In the genomic region with DNA sequence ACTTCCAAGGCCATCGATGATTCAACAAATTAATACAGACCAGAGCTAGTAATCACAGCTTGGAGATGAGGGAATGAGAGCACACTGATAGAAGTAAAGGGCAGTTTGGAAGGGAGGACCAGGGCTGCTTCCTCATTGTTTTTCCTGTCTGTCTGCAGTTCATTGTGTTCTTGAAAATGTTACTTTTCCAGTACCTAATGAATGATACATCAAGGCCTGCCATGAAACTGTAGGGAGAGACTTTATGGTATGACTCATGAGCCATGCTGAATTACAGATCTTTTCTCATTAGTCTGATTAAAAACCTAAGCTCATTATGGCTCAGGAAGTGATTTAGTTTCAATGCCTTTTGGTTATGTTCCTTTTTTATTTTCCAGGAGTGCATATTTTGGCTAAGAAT, we compare ENCODE assay signal across 21 cellular contexts.
DNase-seq lines count a peak whose midpoint lies in the region; ATAC-seq and TF ChIP-seq lines count a peak whose summit lies in the region.
"Had no signal": no experiment of that assay in that cellular context is flagged by ENCODE, and none has a peak within 500 bp of the region (broad histone marks: within the 10 kb centered on the region; RNA-seq: fewer than 3 reads in every experiment).

No MANE protein-coding gene starts in this region.

- no peak for TF ChIP-seq POLR2A in vagina (IDR thresholded peaks at IDR 0.05)

- TF ChIP-seq CTCF in astrocyte of the spinal cord (IDR thresholded peaks at IDR 0.05; ENCODE audit: low read depth, low read length) (no peak), vagina (IDR thresholded peaks at IDR 0.05) (no peak)

- peak; percentile 35 for DNase-seq in Daoy (ENCODE audit: low read depth)
- peak; percentile 1 for DNase-seq in MG63
- DNase-seq in astrocyte of the spinal cord (ENCODE audit: low read depth, low spot score): peak; percentile 48
- DNase-seq in mesenchymal stem cell: no peak
- DNase-seq in NCI-H2171 (lab: John Stamatoyannopoulos, UW): no peak
- DNase-seq in vagina (ENCODE audit: extremely low spot score in 2 of 2): no peak
- DNase-seq: activated CD4-positive, alpha-beta T cell treated with anti-CD3 and anti-CD28 coated beads, Interleukin-2, amount 10 ng/mL, durations not matched to agents 24 days and 14 days; activated CD8-positive, alpha-beta memory T cell treated with anti-CD3 and anti-CD28 coated beads, Interleukin-2, amount 50 U/mL, for 4 hours; activated gamma-delta T cell treated with Interleukin-2 at 50 U/mL for 16 hours; colonic mucosa; COR-L47; GDM1; Karpas-422; NCI-H774; ovary; stimulated activated CD4-positive, alpha-beta T cell treated with anti-CD3 and anti-CD28 coated beads, Interleukin-2, amount 100 ng/mL, for 24 hours; upper lobe of left lung had no signal

- no peak overlapping the region for H2AFZ ChIP-seq in mesenchymal stem cell (ENCODE audit: low read depth, low read length)

- peak overlapping the region; percentile 62 for H2AK5ac ChIP-seq in mesenchymal stem cell (ENCODE audit: low read length, severe bottlenecking)

- no CpG with 5 or more reads among the region's 1 CpG for WGBS in mesenchymal stem cell

- H3K36me3 ChIP-seq in MG63: peaks cover 13% of the 10 kb centered on the region
- H3K36me3 ChIP-seq in mesenchymal stem cell (ENCODE audit: control insufficient read depth in 1 of 2, insufficient read depth in 2 of 2, low read depth in 1 of 2, low read length in 2 of 2): no peaks in the 10 kb centered on the region
- no peaks in the 10 kb centered on the region for H3K36me3 ChIP-seq in vagina
- H3K36me3 ChIP-seq: ascending aorta, colonic mucosa, ovary, upper lobe of left lung had no signal

- no peak overlapping the region for H4K8ac ChIP-seq in mesenchymal stem cell (ENCODE audit: low read length)

- no peak overlapping the region for H2BK120ac ChIP-seq in mesenchymal stem cell (ENCODE audit: low read depth, low read length)

- no peaks in the 10 kb centered on the region for H3K79me1 ChIP-seq in mesenchymal stem cell (replicated peaks; ENCODE audit: low read length, poor library complexity, severe bottlenecking)

- no peak overlapping the region for H3K14ac ChIP-seq in mesenchymal stem cell (ENCODE audit: low read length in 2 of 2)

- ATAC-seq in GM18858 (IDR thresholded peaks at IDR 0.05; ENCODE audit: unreplicated experiment) (no peak), HG02852 (IDR thresholded peaks at IDR 0.05; ENCODE audit: unreplicated experiment) (no peak)
- ATAC-seq: Panc1 had no signal

- in situ Hi-C loops in astrocyte of the spinal cord (cut with HindIII; ENCODE audit: low sequenced_read_pairs): no loop called here

- H3K27ac ChIP-seq in mesenchymal stem cell (ENCODE audit: low read length, poor library complexity, severe bottlenecking) (no peak overlapping the region), vagina (no peak overlapping the region)
- H3K27ac ChIP-seq: ascending aorta, colonic mucosa, ovary, upper lobe of left lung had no signal

- peaks cover 11% of the 10 kb centered on the region for H3K9me3 ChIP-seq in MG63
- H3K9me3 ChIP-seq in mesenchymal stem cell (ENCODE audit: control insufficient read depth, low read length): no peaks in the 10 kb centered on the region
- H3K9me3 ChIP-seq in vagina: no peaks in the 10 kb centered on the region
- H3K9me3 ChIP-seq: ascending aorta, colonic mucosa, ovary, upper lobe of left lung had no signal

- peak overlapping the region in 1 of 2 experiments; percentile 86 for H2BK12ac ChIP-seq in mesenchymal stem cell (ENCODE audit: low read length in 2 of 2)

- no peak overlapping the region for H4K91ac ChIP-seq in mesenchymal stem cell (ENCODE audit: low read length)

- no peak overlapping the region for H3K4me3 ChIP-seq in MG63
- H3K4me3 ChIP-seq in astrocyte of the spinal cord (ENCODE audit: low read depth, low read length): no peak overlapping the region
- no peak overlapping the region for H3K4me3 ChIP-seq in mesenchymal stem cell (ENCODE audit: insufficient read depth in 1 of 2, low read depth in 1 of 2, low read length in 2 of 2)
- H3K4me3 ChIP-seq in vagina: no peak overlapping the region
- H3K4me3 ChIP-seq: ascending aorta, colonic mucosa, ovary, upper lobe of left lung had no signal

- H3K4me2 ChIP-seq in mesenchymal stem cell (ENCODE audit: low read length, poor library complexity, severe bottlenecking): no peak overlapping the region

- H3K4ac ChIP-seq in mesenchymal stem cell (ENCODE audit: low read depth in 1 of 2, low read length in 2 of 2): no peak overlapping the region

- H3K4me1 ChIP-seq in mesenchymal stem cell (ENCODE audit: control insufficient read depth, insufficient read depth, low read depth, low read length): no peaks in the 10 kb centered on the region
- H3K4me1 ChIP-seq in vagina: no peaks in the 10 kb centered on the region
- H3K4me1 ChIP-seq: ascending aorta, colonic mucosa, upper lobe of left lung had no signal

- H3K18ac ChIP-seq in mesenchymal stem cell (ENCODE audit: low read depth in 1 of 2, low read length in 2 of 2): peak overlapping the region in 1 of 2 experiments; percentile 43

- H3K9ac ChIP-seq in mesenchymal stem cell (ENCODE audit: low read length): no peak overlapping the region

- H2BK15ac ChIP-seq in mesenchymal stem cell (ENCODE audit: low read depth, poor library complexity, severe bottlenecking): no peak overlapping the region

- H2BK5ac ChIP-seq in mesenchymal stem cell (ENCODE audit: low read depth, low read length, poor library complexity, severe bottlenecking): no peak overlapping the region

- intact Hi-C loops in vagina (cut with DNase I): no loop called here

- H3K23ac ChIP-seq in mesenchymal stem cell (ENCODE audit: low read length in 2 of 2): no peak overlapping the region

- H3K27me3 ChIP-seq in MG63 (no peaks in the 10 kb centered on the region), mesenchymal stem cell (ENCODE audit: control insufficient read depth in 1 of 2, insufficient read depth in 1 of 2, low read length in 2 of 2) (no peaks in the 10 kb centered on the region), vagina (no peaks in the 10 kb centered on the region)
- H3K27me3 ChIP-seq: ascending aorta, colonic mucosa, ovary, upper lobe of left lung had no signal

Comparison
In these comparisons a context has a peak if more than half of its experiments do, and no peak if none do; other contexts are left out.
1. DNase-seq: peak in Daoy (single experiment), MG63 (single experiment) and astrocyte of the spinal cord (single experiment); none in mesenchymal stem cell (single experiment), NCI-H2171 (single experiment) and vagina (0 of 2).